Comparison of ENCODE assay signal across 23 cellular contexts in genomic region chr18:79829136-79829854, GRCh38. TPM values are rescaled to one million over a fixed set of nuclear protein-coding genes. Genes with fewer than 3 reads are reported as not detected.
"Had no signal": no experiment of that assay in that cellular context is flagged by ENCODE, and none has a peak within 500 bp of the region (broad histone marks: within the 10 kb centered on the region; RNA-seq: fewer than 3 reads in every experiment).

No MANE protein-coding gene starts in this region.

- H3K79me2 ChIP-seq: hepatocyte had no signal

- DNase-seq: heart right ventricle; islet precursor cell; left ventricle myocardium inferior; naive thymus-derived CD8-positive, alpha-beta T cell; occipital lobe; ovary; stimulated activated CD4-positive, alpha-beta T cell treated with anti-CD3 and anti-CD28 coated beads, Interleukin-12 subunit alpha, Interleukin-12 subunit beta, amount 100 ng/mL, for 4 hours; stimulated activated CD4-positive, alpha-beta T cell treated with anti-CD3 and anti-CD28 coated beads, Interleukin-4, amount 100 ng/mL, for 24 hours; stimulated activated naive CD4-positive, alpha-beta T cell had no signal

- H3K4me2 ChIP-seq: hepatocyte had no signal

- H3K27ac ChIP-seq: heart right ventricle, hepatocyte, left ventricle myocardium inferior, neutrophil, ovary, right atrium auricular region, skin epidermis, suprapubic skin, tibial nerve had no signal

- H3K27me3 ChIP-seq: hepatocyte, neutrophil, ovary, right atrium auricular region, suprapubic skin, tibial nerve had no signal

- H3K36me3 ChIP-seq: heart right ventricle, left ventricle myocardium inferior, neutrophil, ovary, right atrium auricular region, suprapubic skin, tibial nerve had no signal

- H3K4me3 ChIP-seq: heart right ventricle, hepatocyte, left ventricle myocardium inferior, lung, ovary, right atrium auricular region, skin epidermis, suprapubic skin, tibial nerve had no signal

- ATAC-seq: heart right ventricle; naive thymus-derived CD8-positive, alpha-beta T cell; sciatic nerve; stimulated activated effector memory CD8-positive, alpha-beta T cell treated with anti-CD3 and anti-CD28 coated beads, Interleukin-12 subunit alpha, Interleukin-12 subunit beta, amount 100 ng/mL, for 72 hours had no signal

- H2AFZ ChIP-seq: hepatocyte had no signal

- H3K9me3 ChIP-seq: heart right ventricle, left ventricle myocardium inferior, neutrophil, ovary, right atrium auricular region, suprapubic skin had no signal

- H3K4me1 ChIP-seq: heart right ventricle, left ventricle myocardium inferior, right atrium auricular region, suprapubic skin, tibial nerve had no signal

RNA-seq across cellular contexts. Expression of gene KCNG2, which starts 31.6 kb away (rescaled TPM):
- total RNA-seq: hepatocyte; kidney epithelial cell; left ventricle myocardium inferior; mucosa of gallbladder; naive thymus-derived CD8-positive, alpha-beta T cell; neural crest cell; progenitor cell of endocrine pancreas; pulmonary artery endothelial cell; right atrium auricular region; suprapubic skin had no signal
- polyA plus RNA-seq: hepatocyte; naive thymus-derived CD8-positive, alpha-beta T cell had no signal
